29 cellular contexts compared by ENCODE assay signal in genomic region chr6:51250317-51250716, GRCh38.
"Had no signal": no experiment of that assay in that cellular context is flagged by ENCODE, and none has a peak within 500 bp of the region (broad histone marks: within the 10 kb centered on the region; RNA-seq: fewer than 3 reads in every experiment).

No MANE protein-coding gene starts in this region.

- H3K27ac ChIP-seq: neutrophil, parathyroid adenoma, psoas muscle, skin epidermis, spleen, suprapubic skin, testis, tibial artery, transverse colon, upper lobe of right lung, uterus had no signal

- H3K4me2 ChIP-seq: smooth muscle cell had no signal

- H3K79me2 ChIP-seq: parathyroid adenoma had no signal

- H3K9me3 ChIP-seq: neutrophil, psoas muscle, spleen, suprapubic skin, testis, tibial artery, transverse colon, upper lobe of right lung had no signal

- H3K4me1 ChIP-seq: parathyroid adenoma, psoas muscle, spleen, suprapubic skin, testis, tibial artery, transverse colon, upper lobe of right lung, uterus had no signal

- H3K27me3 ChIP-seq: neutrophil, spleen, suprapubic skin, testis, tibial artery, transverse colon, upper lobe of right lung, uterus had no signal

- H2AFZ ChIP-seq: parathyroid adenoma had no signal

- ATAC-seq: naive thymus-derived CD8-positive, alpha-beta T cell; natural killer cell treated with Interleukin-12 subunit alpha and Interleukin-12 subunit beta and Interleukin-15 and Interleukin-18, amount 100 ng/mL, for 72 hours; psoas muscle; sciatic nerve; stimulated activated memory B cell treated with anti-CD40 and anti-IgM and Interleukin-4, amounts not matched to agents 10 μg/mL and 1 μg/mL and 100 μg/mL, for 72 hours; stimulated activated naive CD8-positive, alpha-beta T cell treated with anti-CD3 and anti-CD28 coated beads, Interleukin-15, amount 100 ng/mL, for 72 hours; stimulated activated naive CD8-positive, alpha-beta T cell treated with anti-CD3 and anti-CD28 coated beads, Interleukin-15, Interleukin-2, amounts not matched to agents 100 U/mL and 50 U/mL, for 24 hours; upper lobe of right lung had no signal

- H3K36me3 ChIP-seq: neutrophil, spleen, suprapubic skin, tibial artery, transverse colon, upper lobe of right lung, uterus had no signal

- DNase-seq: naive thymus-derived CD8-positive, alpha-beta T cell; nephron progenitor cell; nucleus accumbens; posterior cingulate gyrus; psoas muscle; right cardiac atrium; spleen; stimulated activated CD4-positive, alpha-beta T cell treated with anti-CD3 and anti-CD28 coated beads, Interleukin-12 subunit alpha, Interleukin-12 subunit beta, amount 100 ng/mL, for 4 hours; stimulated activated CD4-positive, alpha-beta T cell treated with anti-CD3 and anti-CD28 coated beads, Interleukin-1b, Interleukin-23, amount 100 ng/mL, for 48 hours; stimulated activated CD4-positive, alpha-beta T cell treated with anti-CD3 and anti-CD28 coated beads, Interleukin-4, amount 100 ng/mL, for 1 hour; stimulated activated CD4-positive, alpha-beta T cell treated with anti-CD3 and anti-CD28 coated beads, Interleukin-4, amount 100 ng/mL, for 4 hours; stimulated activated CD8-positive, alpha-beta memory T cell treated with anti-CD3 and anti-CD28 coated beads, Interleukin-4, amount 100 ng/mL, for 48 hours; stimulated activated naive CD4-positive, alpha-beta T cell; stimulated activated naive CD8-positive, alpha-beta T cell treated with anti-CD3 and anti-CD28 coated beads, Interleukin-15, amount 100 ng/mL, for 72 hours; stimulated activated naive CD8-positive, alpha-beta T cell treated with anti-CD3 and anti-CD28 coated beads, Interleukin-15, Interleukin-2, amounts not matched to agents 100 U/mL and 50 U/mL, for 24 hours; substantia nigra; testis; tibial artery; transverse colon; upper lobe of right lung; uterus had no signal

- H3K9ac ChIP-seq: parathyroid adenoma had no signal

- H3K4me3 ChIP-seq: psoas muscle, skin epidermis, smooth muscle cell, spleen, suprapubic skin, testis, tibial artery, transverse colon, upper lobe of right lung, uterus had no signal
